Comparison of ENCODE assay signal across 17 cellular contexts in the genomic region with DNA sequence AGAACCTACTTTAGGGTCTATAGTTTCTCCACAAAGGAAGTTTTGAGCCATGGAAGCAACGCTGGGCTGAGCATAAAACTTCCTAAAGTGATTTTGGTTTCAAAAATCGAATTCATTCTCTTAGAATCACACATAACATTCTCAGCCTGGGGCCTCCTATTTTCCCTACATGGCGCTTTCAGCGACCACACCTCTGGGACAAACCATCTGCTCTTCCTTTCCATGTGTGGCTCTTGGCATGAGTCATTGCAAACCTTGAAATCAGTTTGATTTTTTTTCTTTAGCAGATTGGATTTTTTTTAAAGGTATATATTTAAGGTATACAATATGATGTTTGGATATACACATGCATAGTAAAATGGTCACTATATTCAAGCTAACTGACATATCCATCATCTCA.
A peak's percentile ranks its signal among the peaks of the same experiment; 100 is the strongest.
DNase-seq lines count a peak whose midpoint lies in the region; ATAC-seq and TF ChIP-seq lines count a peak whose summit lies in the region.
"Had no signal": no experiment of that assay in that cellular context is flagged by ENCODE, and none has a peak within 500 bp of the region (broad histone marks: within the 10 kb centered on the region; RNA-seq: fewer than 3 reads in every experiment).

No MANE protein-coding gene starts in this region.

- no peak overlapping the region for H3K27ac ChIP-seq in breast epithelium
- H3K27ac ChIP-seq: BLaER1 treated with 17β-estradiol and CSF1 and Interleukin-3, amounts not matched to agents 10 nM and 100 nM; RWPE1 had no signal

- CTCF ChIA-PET in MCF 10A (lab: Yijun Ruan, JAX), result no interaction called here

- H3K27ac Mint-ChIP-seq in MCF 10A (ENCODE audit: low read depth, unreplicated experiment), result peak overlapping the region; percentile 16
- H3K27ac Mint-ChIP-seq: CD8-positive, alpha-beta memory T cell had no signal

- H3K4me1 Mint-ChIP-seq in MCF 10A (ENCODE audit: insufficient read depth, unreplicated experiment), result peaks cover 12% of the 10 kb centered on the region
- H3K4me1 Mint-ChIP-seq: CD8-positive, alpha-beta memory T cell had no signal

- no peaks in the 10 kb centered on the region for H3K27me3 ChIP-seq in breast epithelium
- H3K27me3 ChIP-seq: BLaER1 treated with 17β-estradiol and CSF1 and Interleukin-3, amounts not matched to agents 10 nM and 100 nM; MG63 had no signal

- BruUV-seq in MCF 10A (replicated peaks; lab: Mats Ljungman, UMichigan), result no TSS peak

- H3K9me3 Mint-ChIP-seq in MCF 10A (ENCODE audit: unreplicated experiment), result no peaks in the 10 kb centered on the region

- H3K36me3 ChIP-seq in breast epithelium, result no peaks in the 10 kb centered on the region
- H3K36me3 ChIP-seq: BLaER1 treated with 17β-estradiol and CSF1 and Interleukin-3, amounts not matched to agents 10 nM and 100 nM; MG63 had no signal

- DNase-seq in MCF 10A (ENCODE audit: unreplicated experiment) (no peak), breast epithelium (ENCODE audit: low spot score in 2 of 2) (no peak), NCI-H2171 (lab: John Stamatoyannopoulos, UW) (peak; percentile 48), fibroblast of mammary gland (ENCODE audit: low read depth) (peak; percentile 12), NCI-H1417 treated with DMSO at 0.1 percent for 48 hours (lab: John Stamatoyannopoulos, UW) (no peak)
- DNase-seq: CD8-positive, alpha-beta memory T cell; KBM-7; MG63; NCI-H1092; NCI-H2107; NK-92 treated with Interleukin-12 subunit alpha and Interleukin-12 subunit beta, amount 100 ng/mL, for 24 hours; OCI-M1 had no signal

- H3K4me1 ChIP-seq in breast epithelium, result no peaks in the 10 kb centered on the region

- H3K4me3 ChIP-seq in breast epithelium (no peak overlapping the region), fibroblast of mammary gland (ENCODE audit: control insufficient read depth, low read depth, low read length) (no peak overlapping the region)
- H3K4me3 ChIP-seq: BLaER1 treated with 17β-estradiol and CSF1 and Interleukin-3, amounts not matched to agents 10 nM and 100 nM; MG63 had no signal

- H3K36me3 Mint-ChIP-seq in MCF 10A (ENCODE audit: insufficient read depth, unreplicated experiment), result peaks cover 6% of the 10 kb centered on the region
- H3K36me3 Mint-ChIP-seq: CD8-positive, alpha-beta memory T cell had no signal

- POLR2A ChIA-PET in MCF 10A (lab: Yijun Ruan, JAX), result no interaction called here

- ATAC-seq in GM18868 (IDR thresholded peaks at IDR 0.05; ENCODE audit: unreplicated experiment), result no peak
- no peak for ATAC-seq in HG02885 (IDR thresholded peaks at IDR 0.05; ENCODE audit: poor library complexity, unreplicated experiment)
- ATAC-seq: HCT116 had no signal

- intact Hi-C loops in MCF 10A (cut with micrococcal nuclease) (no loop called here), breast epithelium (cut with DNase I; ENCODE audit: low total_unique reads) (no loop called here)

- TF ChIP-seq CTCF in MCF 10A (IDR thresholded peaks at IDR 0.05; ENCODE audit: unreplicated experiment) (no peak), breast epithelium (IDR thresholded peaks at IDR 0.05) (no peak), fibroblast of mammary gland (conservative IDR thresholded peaks at IDR 0.05; ENCODE audit: control insufficient read depth, insufficient read depth, low read depth, low read length) (no peak)

- no peak overlapping the region for H3K4me3 Mint-ChIP-seq in MCF 10A (ENCODE audit: unreplicated experiment)
- H3K4me3 Mint-ChIP-seq: CD8-positive, alpha-beta memory T cell had no signal

- H3K27me3 Mint-ChIP-seq in MCF 10A (ENCODE audit: insufficient read depth, unreplicated experiment), result no peaks in the 10 kb centered on the region

- TF ChIP-seq POLR2A in breast epithelium (IDR thresholded peaks at IDR 0.05), result no peak

- H3K9me3 ChIP-seq in breast epithelium, result no peaks in the 10 kb centered on the region
- H3K9me3 ChIP-seq: BLaER1 treated with 17β-estradiol and CSF1 and Interleukin-3, amounts not matched to agents 10 nM and 100 nM; MG63 had no signal

Comparison
In these comparisons a context has a peak if more than half of its experiments do, and no peak if none do; other contexts are left out.
1. DNase-seq: peak in NCI-H2171 (single experiment) and fibroblast of mammary gland (single experiment); none in MCF 10A (single experiment), breast epithelium (0 of 2) and NCI-H1417 treated with DMSO at 0.1 percent for 48 hours (single experiment).